Comparison of ENCODE assay signal across 21 cellular contexts in genomic region chr11:56910046-56910753, GRCh38.
DNase-seq lines count a peak whose midpoint lies in the region; FAIRE-seq and TF ChIP-seq lines count a peak whose summit lies in the region.
"Had no signal": no experiment of that assay in that cellular context is flagged by ENCODE, and none has a peak within 500 bp of the region (broad histone marks: within the 10 kb centered on the region; RNA-seq: fewer than 3 reads in every experiment).

No MANE protein-coding gene starts in this region.

- TF ChIP-seq POLR2A in prostate gland (IDR thresholded peaks at IDR 0.05): no peak

- peak overlapping the region; percentile 36 for H3K9ac ChIP-seq in astrocyte (ENCODE audit: low read length)

- no peaks in the 10 kb centered on the region for H3K36me3 Mint-ChIP-seq in astrocyte (ENCODE audit: low read depth, unreplicated experiment)

- H3K27ac Mint-ChIP-seq in astrocyte (ENCODE audit: unreplicated experiment): peak overlapping the region; percentile 27

- no peak for TF ChIP-seq CTCF in astrocyte (IDR thresholded peaks at IDR 0.05; ENCODE audit: insufficient read depth, low read depth, low read length)
- TF ChIP-seq CTCF in prostate gland (IDR thresholded peaks at IDR 0.05): no peak

- H3K27me3 Mint-ChIP-seq in astrocyte (ENCODE audit: low read depth, unreplicated experiment): no peaks in the 10 kb centered on the region

- H3K4me3 ChIP-seq in astrocyte (ENCODE audit: insufficient read depth, low read depth, low read length): no peak overlapping the region
- no peak overlapping the region for H3K4me3 ChIP-seq in prostate gland
- H3K4me3 ChIP-seq: PC-9 had no signal

- peak overlapping the region; percentile 51 for H3K4me2 ChIP-seq in astrocyte (ENCODE audit: low read length)
- H3K4me2 ChIP-seq: PC-9 had no signal

- H3K27ac ChIP-seq in astrocyte (ENCODE audit: low read depth, low read length) (no peak overlapping the region), prostate gland (no peak overlapping the region)
- H3K27ac ChIP-seq: PC-9 had no signal

- no peaks in the 10 kb centered on the region for H4K20me1 ChIP-seq in astrocyte (ENCODE audit: insufficient read depth, low read length)

- H3K9me3 Mint-ChIP-seq in astrocyte (ENCODE audit: unreplicated experiment): no peaks in the 10 kb centered on the region

- DNase-seq in LoVo (ENCODE audit: low spot score) (peak; percentile 61), astrocyte (ENCODE audit: low read depth) (no peak), glomerular visceral epithelial cell (ENCODE audit: extremely low spot score) (peak; percentile 75), prostate gland (ENCODE audit: low spot score) (peak; percentile 12), 8988T (no peak), NCI-H1694 (lab: John Stamatoyannopoulos, UW) (no peak)
- no peak for DNase-seq in activated naive CD4-positive, alpha-beta T cell treated with anti-CD3 and anti-CD28 coated beads, Interleukin-2, amount 50 U/mL, for 16 hours
- DNase-seq in activated CD4-positive, alpha-beta T cell treated with anti-CD3 and anti-CD28 coated beads for 48 hours: no peak
- DNase-seq: ACHN, C1 segment of cervical spinal cord, DMS79 treated with DMSO at 0.1 percent for 48 hours, KG1, MV-4-11, NCI-H187, NCI-H2107, NCI-H2227 treated with DMSO at 0.1 percent for 48 hours, NCI-H510A treated with DMSO at 0.1 percent for 48 hours, NCI-H82, PC-9 had no signal

- no peak overlapping the region for H2AFZ ChIP-seq in astrocyte (ENCODE audit: low read depth, low read length)
- H2AFZ ChIP-seq: PC-9 had no signal

- no peak overlapping the region for H3K4me3 Mint-ChIP-seq in astrocyte (ENCODE audit: unreplicated experiment)

- no peak for FAIRE-seq in astrocyte (lab: Jason Lieb, UNC)
- FAIRE-seq: H1, HepG2 had no signal

- no peaks in the 10 kb centered on the region for H3K9me3 ChIP-seq in astrocyte (ENCODE audit: insufficient read depth, low read depth, low read length)
- no peaks in the 10 kb centered on the region for H3K9me3 ChIP-seq in prostate gland

- peaks cover 8% of the 10 kb centered on the region for H3K4me1 ChIP-seq in astrocyte (ENCODE audit: insufficient read depth, low read length)
- no peaks in the 10 kb centered on the region for H3K4me1 ChIP-seq in prostate gland (replicated peaks)

- H3K36me3 ChIP-seq in astrocyte (ENCODE audit: insufficient read depth, low read length) (no peaks in the 10 kb centered on the region), prostate gland (no peaks in the 10 kb centered on the region)

- peaks cover 23% of the 10 kb centered on the region for H3K4me1 Mint-ChIP-seq in astrocyte (ENCODE audit: low read depth, unreplicated experiment)

- WGBS in prostate gland: 39% methylated on average over 10 of the region's 10 CpGs

- intact Hi-C loops in prostate gland (cut with DNase I): no loop called here

- no peaks in the 10 kb centered on the region for H3K79me2 ChIP-seq in astrocyte (ENCODE audit: insufficient read depth, low read length)

- no peaks in the 10 kb centered on the region for H3K27me3 ChIP-seq in astrocyte (ENCODE audit: insufficient read depth, low read length)
- H3K27me3 ChIP-seq in prostate gland (replicated peaks; ENCODE audit: insufficient read depth): no peaks in the 10 kb centered on the region

Comparison
In these comparisons a context has a peak if more than half of its experiments do, and no peak if none do; other contexts are left out.
1. DNase-seq: peak in LoVo (single experiment), glomerular visceral epithelial cell (single experiment) and prostate gland (single experiment); none in astrocyte (single experiment), 8988T (single experiment), NCI-H1694 (single experiment), activated naive CD4-positive, alpha-beta T cell treated with anti-CD3 and anti-CD28 coated beads, Interleukin-2, amount 50 U/mL, for 16 hours (single experiment) and activated CD4-positive, alpha-beta T cell treated with anti-CD3 and anti-CD28 coated beads for 48 hours (single experiment).